In the genomic region with DNA sequence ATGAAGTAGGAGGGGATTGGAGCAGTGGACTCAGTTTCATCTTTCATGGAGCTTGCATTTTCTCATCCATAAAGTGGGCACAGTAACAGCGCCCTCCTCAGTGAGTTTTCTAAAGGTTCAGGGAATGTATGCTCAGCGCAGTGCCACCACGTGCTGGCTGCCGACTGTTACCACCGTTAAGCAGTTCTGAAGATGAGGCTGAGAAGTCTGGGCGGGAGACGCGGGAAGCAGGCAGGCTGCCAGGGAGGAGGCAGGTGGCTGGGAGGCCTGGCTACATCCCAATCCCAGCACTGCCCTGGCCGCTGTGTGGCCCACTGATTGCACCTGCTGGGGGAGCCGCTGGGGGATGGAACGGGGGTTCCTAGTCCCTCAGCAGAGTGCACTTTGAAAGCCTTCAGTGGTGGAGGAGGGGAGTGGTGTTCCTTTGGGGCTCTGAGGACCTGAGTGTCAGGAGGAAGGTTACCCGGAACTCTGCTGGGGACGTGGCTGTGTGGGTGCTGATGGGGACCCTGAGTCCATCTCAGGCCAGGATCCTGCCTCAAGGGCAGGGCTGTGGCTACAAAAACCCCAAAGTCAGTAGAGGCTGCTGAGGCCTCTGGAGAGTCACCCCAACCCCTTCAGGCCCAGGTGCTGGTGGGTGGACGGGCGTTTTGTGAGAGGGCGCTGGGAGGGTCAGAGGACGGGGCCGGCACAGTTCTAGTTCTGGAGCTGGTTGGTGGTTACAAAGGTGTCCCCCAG, we compare ENCODE assay signal across 15 cellular contexts. TPM values are rescaled to one million over a fixed set of nuclear protein-coding genes. Genes with fewer than 3 reads are reported as not detected.
A peak's percentile ranks its signal among the peaks of the same experiment; 100 is the strongest.
DNase-seq lines count a peak whose midpoint lies in the region; ATAC-seq and TF ChIP-seq lines count a peak whose summit lies in the region.
"Had no signal": no experiment of that assay in that cellular context is flagged by ENCODE, and none has a peak within 500 bp of the region (broad histone marks: within the 10 kb centered on the region; RNA-seq: fewer than 3 reads in every experiment).

No MANE protein-coding gene starts in this region.

- TF ChIP-seq CTCF in left ventricle myocardium inferior (IDR thresholded peaks at IDR 0.05; ENCODE audit: borderline replicate concordance), result no peak
- no peak for TF ChIP-seq CTCF in right atrium auricular region (IDR thresholded peaks at IDR 0.05)
- no peak for TF ChIP-seq CTCF in upper lobe of right lung (IDR thresholded peaks at IDR 0.05)

- H3K4me3 ChIP-seq in left ventricle myocardium inferior (peak overlapping the region; percentile 65), right atrium auricular region (no peak overlapping the region), NT2/D1 (ENCODE audit: insufficient read length, low read depth) (peak overlapping the region; percentile 38), upper lobe of right lung (peak overlapping the region; percentile 28)
- H3K4me3 ChIP-seq: thoracic aorta had no signal

- H3K9me3 ChIP-seq in left ventricle myocardium inferior (replicated peaks) (no peaks in the 10 kb centered on the region), right atrium auricular region (no peaks in the 10 kb centered on the region), NT2/D1 (ENCODE audit: insufficient read depth, low read length) (no peaks in the 10 kb centered on the region), upper lobe of right lung (no peaks in the 10 kb centered on the region)
- H3K9me3 ChIP-seq: thoracic aorta had no signal

- H3K4me1 ChIP-seq in left ventricle myocardium inferior (peaks cover 20% of the 10 kb centered on the region), right atrium auricular region (peaks cover 0 to 29% of the 10 kb centered on the region in 2 donors), NT2/D1 (ENCODE audit: insufficient read depth, insufficient read length) (peaks cover 9% of the 10 kb centered on the region), upper lobe of right lung (peaks cover 4% of the 10 kb centered on the region)

- H3K27ac ChIP-seq in left ventricle myocardium inferior (replicated peaks) (no peak overlapping the region), right atrium auricular region (no peak overlapping the region), upper lobe of right lung (no peak overlapping the region)
- H3K27ac ChIP-seq: thoracic aorta had no signal

- DNase-seq in left ventricle myocardium inferior (no peak), right atrium auricular region (ENCODE audit: low spot score) (no peak), NT2/D1 (ENCODE audit: low read depth, low spot score) (no peak), iPS-NIHi11 (ENCODE audit: low spot score) (peak; percentile 43), upper lobe of right lung (no peak), UCSD-AML1 (lab: John Stamatoyannopoulos, UW; ENCODE audit: unreplicated experiment) (no peak)
- no peak for DNase-seq in activated naive CD4-positive, alpha-beta T cell (lab: John Stamatoyannopoulos, UW)
- DNase-seq: activated CD8-positive, alpha-beta memory T cell treated with anti-CD3 and anti-CD28 coated beads for 24 hours; effector memory CD8-positive, alpha-beta T cell; GF-D8; HCEC 1CT; left colon had no signal

- H3K36me3 ChIP-seq in left ventricle myocardium inferior, result no peaks in the 10 kb centered on the region
- H3K36me3 ChIP-seq in right atrium auricular region, result no peaks in the 10 kb centered on the region
- H3K36me3 ChIP-seq in NT2/D1 (ENCODE audit: insufficient read depth, insufficient read length, low read length), result no peaks in the 10 kb centered on the region
- no peaks in the 10 kb centered on the region for H3K36me3 ChIP-seq in upper lobe of right lung
- H3K36me3 ChIP-seq: thoracic aorta had no signal

- H3K27me3 ChIP-seq in left ventricle myocardium inferior (ENCODE audit: low read depth) (peaks cover 68% of the 10 kb centered on the region), right atrium auricular region (no peaks in the 10 kb centered on the region), NT2/D1 (ENCODE audit: insufficient read depth, insufficient read length) (peaks cover 92% of the 10 kb centered on the region), upper lobe of right lung (peaks cover 38% of the 10 kb centered on the region)

- no peak overlapping the region for H3K9ac ChIP-seq in NT2/D1 (ENCODE audit: insufficient read length, low read depth)

- ATAC-seq in upper lobe of right lung, result no peak
- no peak for ATAC-seq in HG02840 (IDR thresholded peaks at IDR 0.05; ENCODE audit: low FRiP score, unreplicated experiment)
- ATAC-seq: effector memory CD8-positive, alpha-beta T cell; left colon had no signal

- intact Hi-C loops in left ventricle myocardium inferior (cut with micrococcal nuclease), result no loop called here
- intact Hi-C loops in upper lobe of right lung (cut with DNase I), result no loop called here

RNA-seq across cellular contexts. Expression of a gene that starts 28.0 kb away (rescaled TPM):
- total RNA-seq in left ventricle myocardium inferior, result 4.3 TPM
- 10 to 100 TPM in 1 of 2 donors, under 1 TPM in 1; 0.86 to 24.2 TPM for total RNA-seq in right atrium auricular region
- 18.2 TPM for total RNA-seq in upper lobe of right lung
- total RNA-seq: SK-MEL-5, thoracic aorta had no signal

Comparison
In these comparisons a context has a peak if more than half of its experiments do, and no peak if none do; other contexts are left out.
1. H3K4me3 ChIP-seq: peak in left ventricle myocardium inferior (single experiment), NT2/D1 (single experiment) and upper lobe of right lung (single experiment); none in right atrium auricular region (0 of 2).